ENCODE assay signal across 9 cellular contexts in the genomic region with DNA sequence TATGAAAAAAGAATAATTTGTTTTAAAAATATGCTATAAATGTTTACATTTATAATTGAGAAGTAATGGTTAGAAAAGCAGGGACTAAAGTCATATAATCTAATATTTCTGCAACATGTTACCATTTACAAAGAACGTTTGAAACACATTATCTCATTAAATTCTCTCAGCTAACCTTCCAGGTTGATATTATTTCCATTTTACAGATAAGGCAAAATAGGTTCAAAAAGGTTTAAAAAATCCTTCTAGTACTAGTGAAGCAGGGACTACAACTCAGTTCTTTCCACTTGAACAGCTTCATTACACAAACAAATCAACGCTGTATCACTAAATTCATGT. TPM values are rescaled to one million over a fixed set of nuclear protein-coding genes. Genes with fewer than 3 reads are reported as not detected.
DNase-seq lines count a peak whose midpoint lies in the region; ATAC-seq and TF ChIP-seq lines count a peak whose summit lies in the region.
"Had no signal": no experiment of that assay in that cellular context is flagged by ENCODE, and none has a peak within 500 bp of the region (broad histone marks: within the 10 kb centered on the region; RNA-seq: fewer than 3 reads in every experiment).

No MANE protein-coding gene starts in this region.

- H3K9ac ChIP-seq in Loucy (ENCODE audit: low read depth, low read length, poor library complexity, severe bottlenecking) (peak overlapping the region; percentile 71), neural cell (ENCODE audit: low read length) (peak overlapping the region; percentile 76)

- CTCF ChIA-PET in BJ (lab: Yijun Ruan, JAX), result interaction anchor here (0.7 to 1.1 kb wide), 6 partner anchors 10 to 197 kb away, joined by 3 to 4 read pairs (median 3); no protein-coding TSS in a partner anchor

- H3F3A ChIP-seq in Loucy (ENCODE audit: low read depth) (no peaks in the 10 kb centered on the region), neural cell (ENCODE audit: insufficient read depth, low read length, poor library complexity, severe bottlenecking) (no peaks in the 10 kb centered on the region)

- peak overlapping the region; percentile 67 for H3K4me3 ChIP-seq in BJ (ENCODE audit: low read depth, low read length)
- H3K4me3 ChIP-seq in Loucy (ENCODE audit: low read length, poor library complexity, severe bottlenecking), result peak overlapping the region; percentile 88
- peak overlapping the region; percentile 75 for H3K4me3 ChIP-seq in effector memory CD4-positive, alpha-beta T cell (ENCODE audit: insufficient read depth, low read depth, low read length, poor library complexity, severe bottlenecking)
- peak overlapping the region; percentile 93 for H3K4me3 ChIP-seq in neural cell (ENCODE audit: low read length)

- no peak overlapping the region for H3K27ac ChIP-seq in effector memory CD4-positive, alpha-beta T cell (ENCODE audit: insufficient read depth, low read length, poor library complexity, severe bottlenecking)
- peak overlapping the region; percentile 73 for H3K27ac ChIP-seq in neural cell (ENCODE audit: low read length)

- no peak for ATAC-seq in HG03175 (IDR thresholded peaks at IDR 0.05; ENCODE audit: unreplicated experiment)

- peaks cover 20% of the 10 kb centered on the region for H4K20me1 ChIP-seq in Loucy (ENCODE audit: insufficient read depth, low read length, poor library complexity, severe bottlenecking)
- no peaks in the 10 kb centered on the region for H4K20me1 ChIP-seq in neural cell (ENCODE audit: insufficient read depth)

- DNase-seq in BJ (ENCODE audit: low read depth) (no peak), HK-2 (ENCODE audit: unreplicated experiment) (no peak), inferior parietal cortex (ENCODE audit: extremely low spot score) (no peak)
- DNase-seq in effector memory CD4-positive, alpha-beta T cell, result no peak
- DNase-seq in stimulated activated CD4-positive, alpha-beta T cell treated with anti-CD3 and anti-CD28 coated beads, Interleukin-4, amount 100 ng/mL, for 1 hour, result no peak
- DNase-seq: NCI-H2081 treated with DMSO at 0.1 percent for 48 hours had no signal

- H3K36me3 ChIP-seq in BJ (ENCODE audit: control insufficient read depth, insufficient read depth, low read length), result no peaks in the 10 kb centered on the region
- H3K36me3 ChIP-seq in Loucy (ENCODE audit: insufficient read depth, low read length), result no peaks in the 10 kb centered on the region
- peaks cover 6% of the 10 kb centered on the region for H3K36me3 ChIP-seq in effector memory CD4-positive, alpha-beta T cell (ENCODE audit: control insufficient read depth, insufficient read depth, low read length)
- H3K36me3 ChIP-seq in neural cell (ENCODE audit: insufficient read depth, low read length), result no peaks in the 10 kb centered on the region

- H3K9me3 ChIP-seq in Loucy (ENCODE audit: insufficient read depth, low read depth, low read length), result no peaks in the 10 kb centered on the region
- no peaks in the 10 kb centered on the region for H3K9me3 ChIP-seq in effector memory CD4-positive, alpha-beta T cell (ENCODE audit: control insufficient read depth, low read length)
- H3K9me3 ChIP-seq in neural cell (ENCODE audit: low read length), result no peaks in the 10 kb centered on the region

- peaks cover 31% of the 10 kb centered on the region for H3K4me1 ChIP-seq in Loucy (ENCODE audit: insufficient read depth, low read length, poor library complexity, severe bottlenecking)
- H3K4me1 ChIP-seq in effector memory CD4-positive, alpha-beta T cell (ENCODE audit: control insufficient read depth, insufficient read depth, low read length, poor library complexity, severe bottlenecking), result no peaks in the 10 kb centered on the region

- POLR2A ChIA-PET in BJ (lab: Charles Lee), result interaction anchor here (0.6 kb wide), 2 partner anchors 304 to 359 kb away, joined by 3 read pairs; no protein-coding TSS in a partner anchor

- no peak for TF ChIP-seq CTCF in BJ (IDR thresholded peaks at IDR 0.05; ENCODE audit: insufficient read depth, low read depth, low read length)
- TF ChIP-seq CTCF in Loucy (conservative IDR thresholded peaks at IDR 0.05; ENCODE audit: low read length), result no peak
- TF ChIP-seq CTCF in neural cell (IDR thresholded peaks at IDR 0.05; ENCODE audit: poor library complexity, severe bottlenecking), result no peak

- TF ChIP-seq RAD21 in neural cell (conservative IDR thresholded peaks at IDR 0.05), result no peak

- H3K4me2 ChIP-seq in Loucy (ENCODE audit: low read depth, low read length, poor library complexity, severe bottlenecking), result peak overlapping the region; percentile 78
- H3K4me2 ChIP-seq in neural cell (ENCODE audit: low read length), result peak overlapping the region; percentile 91

- no peak for TF ChIP-seq EP300 in neural cell (conservative IDR thresholded peaks at IDR 0.05; ENCODE audit: poor library complexity, severe bottlenecking)

- H3K27me3 ChIP-seq in BJ (ENCODE audit: control insufficient read depth, insufficient read depth, low read length), result no peaks in the 10 kb centered on the region
- H3K27me3 ChIP-seq in Loucy (ENCODE audit: insufficient read depth, low read length, poor library complexity, severe bottlenecking), result no peaks in the 10 kb centered on the region
- H3K27me3 ChIP-seq in effector memory CD4-positive, alpha-beta T cell (replicated peaks; ENCODE audit: control insufficient read depth, insufficient read depth, low read length, poor library complexity, severe bottlenecking), result no peaks in the 10 kb centered on the region
- H3K27me3 ChIP-seq in neural cell (ENCODE audit: insufficient read depth, low read depth, low read length), result no peaks in the 10 kb centered on the region

- H3K9me2 ChIP-seq in Loucy (replicated peaks; ENCODE audit: low read depth, low read length), result no peaks in the 10 kb centered on the region
- H3K9me2 ChIP-seq in neural cell (ENCODE audit: insufficient read depth, low read length), result no peaks in the 10 kb centered on the region

- peak overlapping the region; percentile 83; the same call in 1 of the 2 replicates for H2AFZ ChIP-seq in Loucy (ENCODE audit: low read length)
- peak overlapping the region; percentile 86 for H2AFZ ChIP-seq in neural cell (ENCODE audit: low read depth, low read length)

- H3K79me2 ChIP-seq in Loucy (ENCODE audit: insufficient read depth, low read length), result peaks cover 46% of the 10 kb centered on the region
- peaks cover 33% of the 10 kb centered on the region for H3K79me2 ChIP-seq in neural cell (replicated peaks; ENCODE audit: insufficient read depth, low read length)

TF ChIP-seq in neural cell, 6 proteins besides CTCF, POLR2A, EP300 and RAD21:
- TF ChIP-seq SMC3 (conservative IDR thresholded peaks at IDR 0.05; ENCODE audit: poor library complexity) (no peak), MXI1 (conservative IDR thresholded peaks at IDR 0.05; ENCODE audit: poor library complexity, severe bottlenecking) (no peak), EZH2 (IDR thresholded peaks at IDR 0.05; ENCODE audit: borderline replicate concordance, insufficient read depth, low read length, poor library complexity, severe bottlenecking) (no peak), TAF1 (IDR thresholded peaks at IDR 0.05; ENCODE audit: low read depth) (no peak), POLR2AphosphoS5 (IDR thresholded peaks at IDR 0.05) (no peak)
- TF ChIP-seq, protein P1, sequence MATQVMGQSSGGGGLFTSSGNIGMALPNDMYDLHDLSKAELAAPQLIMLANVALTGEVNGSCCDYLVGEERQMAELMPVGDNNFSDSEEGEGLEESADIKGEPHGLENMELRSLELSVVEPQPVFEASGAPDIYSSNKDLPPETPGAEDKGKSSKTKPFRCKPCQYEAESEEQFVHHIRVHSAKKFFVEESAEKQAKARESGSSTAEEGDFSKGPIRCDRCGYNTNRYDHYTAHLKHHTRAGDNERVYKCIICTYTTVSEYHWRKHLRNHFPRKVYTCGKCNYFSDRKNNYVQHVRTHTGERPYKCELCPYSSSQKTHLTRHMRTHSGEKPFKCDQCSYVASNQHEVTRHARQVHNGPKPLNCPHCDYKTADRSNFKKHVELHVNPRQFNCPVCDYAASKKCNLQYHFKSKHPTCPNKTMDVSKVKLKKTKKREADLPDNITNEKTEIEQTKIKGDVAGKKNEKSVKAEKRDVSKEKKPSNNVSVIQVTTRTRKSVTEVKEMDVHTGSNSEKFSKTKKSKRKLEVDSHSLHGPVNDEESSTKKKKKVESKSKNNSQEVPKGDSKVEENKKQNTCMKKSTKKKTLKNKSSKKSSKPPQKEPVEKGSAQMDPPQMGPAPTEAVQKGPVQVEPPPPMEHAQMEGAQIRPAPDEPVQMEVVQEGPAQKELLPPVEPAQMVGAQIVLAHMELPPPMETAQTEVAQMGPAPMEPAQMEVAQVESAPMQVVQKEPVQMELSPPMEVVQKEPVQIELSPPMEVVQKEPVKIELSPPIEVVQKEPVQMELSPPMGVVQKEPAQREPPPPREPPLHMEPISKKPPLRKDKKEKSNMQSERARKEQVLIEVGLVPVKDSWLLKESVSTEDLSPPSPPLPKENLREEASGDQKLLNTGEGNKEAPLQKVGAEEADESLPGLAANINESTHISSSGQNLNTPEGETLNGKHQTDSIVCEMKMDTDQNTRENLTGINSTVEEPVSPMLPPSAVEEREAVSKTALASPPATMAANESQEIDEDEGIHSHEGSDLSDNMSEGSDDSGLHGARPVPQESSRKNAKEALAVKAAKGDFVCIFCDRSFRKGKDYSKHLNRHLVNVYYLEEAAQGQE (IDR thresholded peaks at IDR 0.05; ENCODE audit: borderline replicate concordance), result no peak

RNA-seq across cellular contexts. Expression of a gene that starts 0.9 kb away (rescaled TPM):
- polyA plus RNA-seq in BJ (2011; rRNA removed) (5.8 and 13.5 TPM in 2 replicates), neural cell (50.3 and 69.6 TPM in 2 replicates)
- polyA minus RNA-seq in BJ (2011; rRNA and poly(A)+ RNA removed), result 5.2 and 5.5 TPM in 2 replicates
- 75.8 and 77.2 TPM in 2 replicates for polyA minus RNA-seq in neural cell

RNA-seq across cellular contexts. Expression of a gene that starts 11.4 kb away (rescaled TPM):
- polyA plus RNA-seq in BJ (2011; rRNA removed), result 11.7 and 19.1 TPM in 2 replicates
- 6.2 and 6.3 TPM in 2 replicates for polyA minus RNA-seq in BJ (2011; rRNA and poly(A)+ RNA removed)
- 28.7 and 45.0 TPM in 2 replicates for polyA plus RNA-seq in neural cell
- 61.8 and 80.2 TPM in 2 replicates for polyA minus RNA-seq in neural cell
